ENCODE assay signal across 12 cellular contexts in genomic region chr10:88996927-88997326, GRCh38. TPM values are rescaled to one million over a fixed set of nuclear protein-coding genes. Genes with fewer than 3 reads are reported as not detected.
DNase-seq lines count a peak whose midpoint lies in the region; ATAC-seq and TF ChIP-seq lines count a peak whose summit lies in the region.
"Had no signal": no experiment of that assay in that cellular context is flagged by ENCODE, and none has a peak within 500 bp of the region (broad histone marks: within the 10 kb centered on the region; RNA-seq: fewer than 3 reads in every experiment).

No MANE protein-coding gene starts in this region.

- H3K4me3 Mint-ChIP-seq in stimulated activated naive CD8-positive, alpha-beta T cell treated with anti-CD3 and anti-CD28 coated beads, Interleukin-15, amount 100 ng/mL, for 72 hours, result peak overlapping the region; percentile 24 to 58
- H3K4me3 Mint-ChIP-seq in type B pancreatic cell, result no peak overlapping the region

- H3K27ac ChIP-seq in PC-9, result no peak overlapping the region
- H3K27ac ChIP-seq: body of pancreas had no signal

- H3K27ac Mint-ChIP-seq in stimulated activated naive CD8-positive, alpha-beta T cell treated with anti-CD3 and anti-CD28 coated beads, Interleukin-15, amount 100 ng/mL, for 72 hours, result no peak overlapping the region
- no peak overlapping the region for H3K27ac Mint-ChIP-seq in type B pancreatic cell

- no peaks in the 10 kb centered on the region for H3K9me3 ChIP-seq in PC-9 (ENCODE audit: insufficient read depth, low read depth)
- H3K9me3 ChIP-seq: body of pancreas, thyroid gland had no signal

- no peak overlapping the region for H2AFZ ChIP-seq in PC-9

- no peaks in the 10 kb centered on the region for H3K27me3 ChIP-seq in PC-9 (ENCODE audit: insufficient read depth, low read depth)
- H3K27me3 ChIP-seq: body of pancreas, thyroid gland had no signal

- CTCF ChIA-PET in PC-9 (lab: Charles Lee), result no interaction called here

- H3K9me2 ChIP-seq in PC-9 (ENCODE audit: insufficient read depth), result no peaks in the 10 kb centered on the region

- no peaks in the 10 kb centered on the region for H3F3A ChIP-seq in PC-9 (ENCODE audit: insufficient read depth, low read depth)

- POLR2A ChIA-PET in PC-9 (lab: Charles Lee; ENCODE audit: unreplicated experiment), result no interaction called here

- peaks cover 15% of the 10 kb centered on the region for H3K4me1 ChIP-seq in PC-9 (replicated peaks; ENCODE audit: insufficient read depth)
- H3K4me1 ChIP-seq: thyroid gland had no signal

- H3K27me3 Mint-ChIP-seq in stimulated activated naive CD8-positive, alpha-beta T cell treated with anti-CD3 and anti-CD28 coated beads, Interleukin-15, amount 100 ng/mL, for 72 hours, result no peaks in the 10 kb centered on the region
- peaks cover 5% of the 10 kb centered on the region for H3K27me3 Mint-ChIP-seq in type B pancreatic cell

- no TSS peak for BruUV-seq in PC-9 (replicated peaks; lab: Mats Ljungman, UMichigan)

- H3K4me2 ChIP-seq in PC-9, result no peak overlapping the region

- H3K36me3 ChIP-seq in PC-9 (ENCODE audit: low read depth), result no peaks in the 10 kb centered on the region
- H3K36me3 ChIP-seq: thyroid gland had no signal

- H3K4me1 Mint-ChIP-seq in stimulated activated naive CD8-positive, alpha-beta T cell treated with anti-CD3 and anti-CD28 coated beads, Interleukin-15, amount 100 ng/mL, for 72 hours, result peaks cover 63% of the 10 kb centered on the region
- peaks cover 18% of the 10 kb centered on the region for H3K4me1 Mint-ChIP-seq in type B pancreatic cell (ENCODE audit: unreplicated experiment)

- no peak overlapping the region for H3K4me3 ChIP-seq in PC-9
- H3K4me3 ChIP-seq: body of pancreas, thyroid gland had no signal

- DNase-seq in stimulated activated naive CD8-positive, alpha-beta T cell treated with anti-CD3 and anti-CD28 coated beads, Interleukin-15, amount 100 ng/mL, for 72 hours, result no peak
- DNase-seq in stimulated activated naive CD8-positive, alpha-beta T cell treated with anti-CD3 and anti-CD28 coated beads, Interleukin-15, Interleukin-2, amounts not matched to agents 100 U/mL and 50 U/mL, for 24 hours, result no peak
- DNase-seq in SKM-1 treated with dmso at 0.1 percent for 144 hours (lab: John Stamatoyannopoulos, UW; ENCODE audit: unreplicated experiment), result peak; percentile 91
- DNase-seq in NCI-H526 treated with DMSO at 0.1 percent for 48 hours (lab: John Stamatoyannopoulos, UW), result no peak
- no peak for DNase-seq in PC-9
- no peak for DNase-seq in amniotic stem cell (lab: John Stamatoyannopoulos, UW)
- DNase-seq in type B pancreatic cell (ENCODE audit: extremely low spot score, unreplicated experiment), result no peak
- DNase-seq: activated CD4-positive, CD25-positive, alpha-beta regulatory T cell treated with anti-CD3 and anti-CD28 coated beads, Interleukin-2, amount 50 U/mL, for 72 hours; body of pancreas; NCI-H526; thyroid gland had no signal

- no peak for TF ChIP-seq CTCF in PC-9 (conservative IDR thresholded peaks at IDR 0.05)
- TF ChIP-seq CTCF in type B pancreatic cell (conservative IDR thresholded peaks at IDR 0.05), result no peak

- ATAC-seq in stimulated activated naive CD8-positive, alpha-beta T cell treated with anti-CD3 and anti-CD28 coated beads, Interleukin-15, amount 100 ng/mL, for 72 hours, result no peak
- ATAC-seq in stimulated activated naive CD8-positive, alpha-beta T cell treated with anti-CD3 and anti-CD28 coated beads, Interleukin-15, Interleukin-2, amounts not matched to agents 100 U/mL and 50 U/mL, for 24 hours, result no peak
- ATAC-seq in HG03095 (IDR thresholded peaks at IDR 0.05; ENCODE audit: unreplicated experiment), result peak; percentile 40
- ATAC-seq: body of pancreas had no signal

- H3K79me2 ChIP-seq in PC-9 (ENCODE audit: low read depth), result 0 out of 2 replicates have a peak, but pooled peaks cover 4% of the 10 kb centered on the region

- H3K36me3 Mint-ChIP-seq in type B pancreatic cell, result no peaks in the 10 kb centered on the region

- intact Hi-C loops in PC-9 (cut with micrococcal nuclease; ENCODE audit: unreplicated experiment), result no loop called here

- no peaks in the 10 kb centered on the region for H3K9me3 Mint-ChIP-seq in stimulated activated naive CD8-positive, alpha-beta T cell treated with anti-CD3 and anti-CD28 coated beads, Interleukin-15, amount 100 ng/mL, for 72 hours
- H3K9me3 Mint-ChIP-seq in type B pancreatic cell, result no peaks in the 10 kb centered on the region

- H4K20me1 ChIP-seq in PC-9 (ENCODE audit: insufficient read depth), result no peaks in the 10 kb centered on the region

RNA-seq across cellular contexts. Expression of gene FAS, which starts 6.3 kb away (rescaled TPM):
- total RNA-seq in PC-9 (2021), result 7.6 and 8.5 TPM in 2 replicates
- 8.1 and 9.2 TPM in 2 replicates for total RNA-seq in type B pancreatic cell (ENCODE audit: low replicate concordance)

RNA-seq across cellular contexts. Expression of gene ACTA2, which starts 44.4 kb away (rescaled TPM):
- total RNA-seq in PC-9 (2021), result 5.3 and 8.4 TPM in 2 replicates
- total RNA-seq in type B pancreatic cell (ENCODE audit: low replicate concordance), result 38.1 and 76.5 TPM in 2 replicates
